ENCODE assay signal across 8 cellular contexts in genomic region chr1:6359568-6360496, GRCh38. TPM values are rescaled to one million over a fixed set of nuclear protein-coding genes. Genes with fewer than 3 reads are reported as not detected.
DNase-seq lines count a peak whose midpoint lies in the region; ATAC-seq and TF ChIP-seq lines count a peak whose summit lies in the region.

No MANE protein-coding gene starts in this region.

- H3K4me1 ChIP-seq in A673 (ENCODE audit: insufficient read depth, low read length, poor library complexity, severe bottlenecking), result peaks cover 15% of the 10 kb centered on the region
- H3K4me1 ChIP-seq in left lung, result peaks cover 13 to 31% of the 10 kb centered on the region in 2 donors

- in situ Hi-C loops in brain microvascular endothelial cell (cut with HindIII; ENCODE audit: low pct_ligation_motif_present, low sequenced_read_pairs), result no loop called here

- H3K36me3 ChIP-seq in A673 (ENCODE audit: insufficient read depth, low read length, poor library complexity, severe bottlenecking), result no peaks in the 10 kb centered on the region
- H3K36me3 ChIP-seq in brain microvascular endothelial cell (replicated peaks), result no peaks in the 10 kb centered on the region
- no peaks in the 10 kb centered on the region for H3K36me3 ChIP-seq in left lung

- H3K9me3 ChIP-seq in A673 (ENCODE audit: low read depth, low read length, poor library complexity, severe bottlenecking) (no peaks in the 10 kb centered on the region), left lung (no peaks in the 10 kb centered on the region)

- H3K4me3 ChIP-seq in A673 (ENCODE audit: low read depth, low read length, poor library complexity, severe bottlenecking), result no peak overlapping the region
- H3K4me3 ChIP-seq in brain microvascular endothelial cell (ENCODE audit: low read depth, low read length), result no peak overlapping the region
- no peak overlapping the region for H3K4me3 ChIP-seq in left lung

- peak; percentile 28 for DNase-seq in A673 (ENCODE audit: low spot score)
- DNase-seq in T-helper 1 cell, result peak in 4 of 5 donors; percentile 33 to 64 (median 38)
- peak; percentile 60 for DNase-seq in brain microvascular endothelial cell
- peak in 1 of 2 donors; percentile 80 for DNase-seq in left lung
- peak; percentile 21 to 37 for DNase-seq in stimulated activated CD8-positive, alpha-beta memory T cell treated with anti-CD3 and anti-CD28 coated beads, Interleukin-15, amount 100 ng/mL, for 4 hours (ENCODE audit: low read depth in 2 of 2)
- DNase-seq in substantia nigra (lab: John Stamatoyannopoulos, UW), result no peak

- H3K27ac ChIP-seq in A673 (ENCODE audit: low read depth, low read length, poor library complexity, severe bottlenecking) (peak overlapping the region; percentile 42), brain microvascular endothelial cell (peak overlapping the region; percentile 21), left lung (peak overlapping the region; percentile 81 to 84), substantia nigra (ENCODE audit: low read depth, low read length, poor library complexity, severe bottlenecking) (no peak overlapping the region)

- H3K27me3 ChIP-seq in A673 (replicated peaks; ENCODE audit: insufficient read depth, low read depth, low read length, poor library complexity) (no peaks in the 10 kb centered on the region), brain microvascular endothelial cell (replicated peaks) (no peaks in the 10 kb centered on the region), left lung (no peaks in the 10 kb centered on the region)

- peak; percentile 81 for ATAC-seq in GM18907 (IDR thresholded peaks at IDR 0.05; ENCODE audit: unreplicated experiment)
- peak; percentile 64 for ATAC-seq in HG03108 (IDR thresholded peaks at IDR 0.05; ENCODE audit: unreplicated experiment)
- peak; percentile 94 for ATAC-seq in left lung

- intact Hi-C loops in A673 (cut with micrococcal nuclease; ENCODE audit: unreplicated experiment), result no loop called here
- intact Hi-C loops in left lung (cut with DNase I), result loop anchor here in 1 of 2 donors (5.0 kb wide), 1 partner anchor 42 kb away; no protein-coding TSS in a partner anchor

- TF ChIP-seq CTCF in A673 (conservative IDR thresholded peaks at IDR 0.05; ENCODE audit: low read depth, low read length), result no peak
- TF ChIP-seq CTCF in brain microvascular endothelial cell (IDR thresholded peaks at IDR 0.05; ENCODE audit: low read depth, low read length, missing control alignments), result peak; percentile 23
- no peak for TF ChIP-seq CTCF in left lung (IDR thresholded peaks at IDR 0.05)

- CTCF ChIA-PET in A673 (lab: Charles Lee), result no interaction called here

- POLR2A ChIA-PET in A673 (lab: Charles Lee; ENCODE audit: low non-redundant PET), result no interaction called here

- no TSS peak for BruUV-seq in A673 (replicated peaks; lab: Mats Ljungman, UMichigan)

RNA-seq across cellular contexts. Expression of gene ACOT7, which starts 33.7 kb away (rescaled TPM):
- total RNA-seq in A673 (2021), result 129 and 132 TPM in 2 replicates
- total RNA-seq in left lung, result 10 to 100 TPM; 28.8 to 30.1 TPM

RNA-seq across cellular contexts. Expression of gene HES2, which starts 59.9 kb away (rescaled TPM):
- total RNA-seq in A673 (2021) (not detected in 2 replicates), left lung (1 to 10 TPM; 1.6 to 6.6 TPM)

Comparison
In these comparisons a context has a peak if more than half of its experiments do, and no peak if none do; other contexts are left out.
1. DNase-seq: peak in A673 (single experiment), T-helper 1 cell (4 of 5), brain microvascular endothelial cell (single experiment) and stimulated activated CD8-positive, alpha-beta memory T cell treated with anti-CD3 and anti-CD28 coated beads, Interleukin-15, amount 100 ng/mL, for 4 hours (2 of 2); none in substantia nigra (0 of 49).
2. Peak in every context shown above with its lines, with median percentiles within 50 percentile points of each other: ATAC-seq.